ENCODE assay signal across 26 cellular contexts in the genomic region with DNA sequence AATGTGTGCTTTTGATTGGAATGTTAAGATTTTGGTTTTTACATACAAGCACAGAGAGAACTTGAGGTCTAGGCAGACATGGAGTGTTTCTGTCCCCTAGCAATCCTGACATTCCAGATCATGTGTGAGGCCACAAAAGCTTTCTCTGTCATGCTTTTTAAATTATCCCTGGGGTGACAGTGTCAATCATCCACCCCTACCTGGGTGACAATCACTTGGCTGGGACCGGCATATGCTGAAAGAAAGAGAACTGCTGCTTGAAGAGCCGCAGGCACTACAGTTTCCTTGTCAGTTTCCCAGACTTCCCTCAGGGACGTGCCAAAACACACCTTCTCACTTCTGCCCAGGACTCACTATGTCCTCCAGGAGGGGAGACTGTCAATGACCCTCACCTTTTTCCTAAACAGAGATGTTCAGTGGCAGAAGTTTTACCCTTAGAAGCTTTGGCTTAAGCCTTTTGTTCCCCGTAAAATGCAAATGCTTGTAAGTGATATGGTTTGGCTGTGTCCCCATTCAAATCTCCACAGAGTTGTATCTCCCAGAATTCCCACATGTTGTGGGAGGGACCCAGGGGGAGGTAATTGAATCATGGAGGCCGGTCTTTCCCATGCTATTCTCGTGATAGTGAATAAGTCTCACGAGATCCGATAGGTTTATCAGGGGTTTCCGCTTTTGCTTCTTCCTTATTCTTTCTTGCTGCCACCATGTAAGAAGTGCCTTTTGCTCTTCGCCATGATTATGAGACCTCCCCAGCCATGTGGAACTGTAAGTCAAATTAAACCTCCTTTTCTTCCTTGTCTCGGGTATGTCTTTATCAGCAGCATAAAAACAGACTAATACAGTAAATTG.
A peak's percentile ranks its signal among the peaks of the same experiment; 100 is the strongest.
DNase-seq lines count a peak whose midpoint lies in the region; ATAC-seq, FAIRE-seq and TF ChIP-seq lines count a peak whose summit lies in the region.
"Had no signal": no experiment of that assay in that cellular context is flagged by ENCODE, and none has a peak within 500 bp of the region (broad histone marks: within the 10 kb centered on the region; RNA-seq: fewer than 3 reads in every experiment).

No MANE protein-coding gene starts in this region.

- no peak overlapping the region for H2AFZ ChIP-seq in HepG2 (ENCODE audit: low read length)

- CTCF ChIA-PET in HEK293T (lab: Yijun Ruan, JAX): interaction anchor here (0.6 kb wide), 1 partner anchor 204 kb away, joined by 3 read pairs; no protein-coding TSS in a partner anchor
- CTCF ChIA-PET in HepG2 (lab: Yijun Ruan, JAX; ENCODE audit: low intra/inter-chr PET ratio, low total read pairs): no interaction called here
- CTCF ChIA-PET in activated naive CD4-positive, alpha-beta T cell treated with anti-CD3 and anti-CD28 coated beads, Interleukin-2, amount 10 ng/mL, durations not matched to agents 7 days and 5 days (lab: Charles Lee): no interaction called here

- POLR2A ChIA-PET in HEK293T (lab: Yijun Ruan, JAX) (no interaction called here), HepG2 (lab: Yijun Ruan, JAX) (interaction anchor here (1.1 kb wide), 1 partner anchor 218 kb away, joined by 3 read pairs; a partner anchor contains a TSS)

- in situ Hi-C loops in HepG2 (cut with HindIII; ENCODE audit: extremely low pct_ligation_motif_present, low pct_unique_long_range_greater_than_20kb): no loop called here

- H3K4me1 ChIP-seq in adipocyte (ENCODE audit: control insufficient read depth, insufficient read depth, low read length) (peaks cover 22% of the 10 kb centered on the region), HepG2 (ENCODE audit: insufficient read depth, low read length) (peaks cover 75% of the 10 kb centered on the region), psoas muscle (peaks cover 16% of the 10 kb centered on the region)
- H3K4me1 ChIP-seq: Caco-2 had no signal

- no peak for TF ChIP-seq POLR2A in HepG2 (IDR thresholded peaks at IDR 0.05; ENCODE audit: insufficient read depth in 1 of 2, low read depth in 2 of 2, low read length in 2 of 2)

- H3K4me1 Mint-ChIP-seq in activated naive CD4-positive, alpha-beta T cell treated with anti-CD3 and anti-CD28 coated beads, Interleukin-2, amount 10 ng/mL, durations not matched to agents 7 days and 5 days: no peaks in the 10 kb centered on the region
- H3K4me1 Mint-ChIP-seq: B cell had no signal

- no peaks in the 10 kb centered on the region for H3K27me3 ChIP-seq in adipocyte (replicated peaks; ENCODE audit: control insufficient read depth, insufficient read depth, low read length)
- H3K27me3 ChIP-seq in HepG2 (ENCODE audit: control insufficient read depth in 1 of 2, insufficient read depth in 2 of 2, low read length in 2 of 2): no peaks in the 10 kb centered on the region
- H3K27me3 ChIP-seq in psoas muscle (ENCODE audit: insufficient read depth in 3 of 3, low read length in 2 of 3): no peaks in the 10 kb centered on the region

- intact Hi-C loops in HepG2 (cut with micrococcal nuclease; ENCODE audit: unreplicated experiment): loop anchor here (5.0 kb wide), 1 partner anchor 43 kb away; no protein-coding TSS in a partner anchor
- intact Hi-C loops in psoas muscle (cut with DNase I): no loop called here

- H3K4me3 ChIP-seq in adipocyte (ENCODE audit: low read length): no peak overlapping the region
- H3K4me3 ChIP-seq in HepG2 (replicated peaks in 1 of 3; ENCODE audit: insufficient read depth in 1 of 3, low read depth in 2 of 3, low read length in 3 of 3): no peak overlapping the region
- H3K4me3 ChIP-seq in psoas muscle: peak overlapping the region; percentile 24
- H3K4me3 ChIP-seq: GM12878 had no signal

- 98% methylated on average over 11 of the region's 11 CpGs for WGBS in HepG2 (ENCODE audit: low lambda C conversion rate)
- 69 to 87% (median 75%) methylated on average over 11 of the region's 11 CpGs for WGBS in psoas muscle, 3 donors

- TF ChIP-seq RAD21 in HepG2 (CRISPR knock-in tag; IDR thresholded peaks at IDR 0.05): no peak

- no peak overlapping the region for H3K27ac Mint-ChIP-seq in activated naive CD4-positive, alpha-beta T cell treated with anti-CD3 and anti-CD28 coated beads, Interleukin-2, amount 10 ng/mL, durations not matched to agents 7 days and 5 days
- H3K27ac Mint-ChIP-seq: B cell; CD8-positive, alpha-beta T cell had no signal

- H3K36me3 ChIP-seq in adipocyte (ENCODE audit: control insufficient read depth, insufficient read depth, low read length, severe bottlenecking): no peaks in the 10 kb centered on the region
- H3K36me3 ChIP-seq in HepG2 (replicated peaks in 1 of 2; ENCODE audit: control insufficient read depth in 1 of 2, insufficient read depth in 2 of 2, low read length in 2 of 2): no peaks in the 10 kb centered on the region
- peaks cover 3 to 11% of the 10 kb centered on the region in 2 donors for H3K36me3 ChIP-seq in psoas muscle (ENCODE audit: insufficient read depth in 1 of 2, low read depth in 1 of 2)

- H3K9me3 ChIP-seq in adipocyte (ENCODE audit: control insufficient read depth, low read length) (no peaks in the 10 kb centered on the region), HepG2 (ENCODE audit: low read length) (no peaks in the 10 kb centered on the region), psoas muscle (no peaks in the 10 kb centered on the region)
- H3K9me3 ChIP-seq: Caco-2 had no signal

- H3K79me2 ChIP-seq in HepG2 (ENCODE audit: insufficient read depth, low read length): no peaks in the 10 kb centered on the region

- TF ChIP-seq CTCF in HepG2 (CRISPR knock-in tag; IDR thresholded peaks at IDR 0.05) (no peak), psoas muscle (IDR thresholded peaks at IDR 0.05) (no peak)

- no peak for DNase-seq in HEK293T (ENCODE audit: extremely low spot score)
- DNase-seq in adipocyte (ENCODE audit: low read depth): peak; percentile 24
- peak; percentile 41 for DNase-seq in HepG2 (ENCODE audit: low spot score)
- DNase-seq in psoas muscle: no peak
- no peak for DNase-seq in activated naive CD4-positive, alpha-beta T cell treated with anti-CD3 and anti-CD28 coated beads, Interleukin-2, amount 10 ng/mL, durations not matched to agents 7 days and 5 days
- no peak for DNase-seq in medulla oblongata (ENCODE audit: extremely low spot score)
- no peak for DNase-seq in NCI-H1105 (lab: John Stamatoyannopoulos, UW)
- DNase-seq in amygdala (lab: John Stamatoyannopoulos, UW): no peak
- DNase-seq: Caco-2; CD8-positive, alpha-beta T cell; EL; GDM1; HCEC 1CT; Kasumi-1; NCI-H1105 treated with DMSO at 0.1 percent for 48 hours; NCI-H146; NCI-H2029 treated with DMSO at 0.1 percent for 48 hours; NCI-H446 treated with DMSO at 0.1 percent for 48 hours; NCI-H69; Right ventricle myocardium superior; RPMI8226 had no signal

- no peaks in the 10 kb centered on the region for H3K27me3 Mint-ChIP-seq in activated naive CD4-positive, alpha-beta T cell treated with anti-CD3 and anti-CD28 coated beads, Interleukin-2, amount 10 ng/mL, durations not matched to agents 7 days and 5 days
- H3K27me3 Mint-ChIP-seq: B cell had no signal

- H4K20me1 ChIP-seq in HepG2 (ENCODE audit: insufficient read depth, low read length): no peaks in the 10 kb centered on the region

- H3K9ac ChIP-seq in adipocyte (ENCODE audit: low read length) (no peak overlapping the region), HepG2 (ENCODE audit: insufficient read depth, low read depth, low read length) (no peak overlapping the region)

- no peaks in the 10 kb centered on the region for H3K9me3 Mint-ChIP-seq in activated naive CD4-positive, alpha-beta T cell treated with anti-CD3 and anti-CD28 coated beads, Interleukin-2, amount 10 ng/mL, durations not matched to agents 7 days and 5 days
- H3K9me3 Mint-ChIP-seq: CD8-positive, alpha-beta T cell had no signal

- peak overlapping the region; percentile 11 for H3K27ac ChIP-seq in HepG2 (ENCODE audit: extremely low read length, insufficient read depth, low read length)
- peak overlapping the region; percentile 68 for H3K27ac ChIP-seq in psoas muscle
- H3K27ac ChIP-seq: C4-2B had no signal

- H3K36me3 Mint-ChIP-seq in activated naive CD4-positive, alpha-beta T cell treated with anti-CD3 and anti-CD28 coated beads, Interleukin-2, amount 10 ng/mL, durations not matched to agents 7 days and 5 days: no peaks in the 10 kb centered on the region

- FAIRE-seq in HepG2 (lab: Jason Lieb, UNC): no peak
- FAIRE-seq: A204.1, GM12878, H1 had no signal

- BruUV-seq in HepG2 (replicated peaks; lab: Mats Ljungman, UMichigan): no TSS peak

- no peak overlapping the region for H3K4me2 ChIP-seq in HepG2 (ENCODE audit: low read depth, low read length)

- ATAC-seq in HepG2 (no peak), psoas muscle (peak; percentile 60 to 70 (median 64))
- ATAC-seq: CD8-positive, alpha-beta T cell; GM12878 had no signal

- TF ChIP-seq EP300 in HepG2 (IDR thresholded peaks at IDR 0.05; ENCODE audit: low read depth in 2 of 2, low read length in 2 of 2): no peak
- TF ChIP-seq EP300 in HepG2 (CRISPR knock-in tag; IDR thresholded peaks at IDR 0.05; ENCODE audit: borderline replicate concordance): no peak

- no peak overlapping the region for H3K4me3 Mint-ChIP-seq in activated naive CD4-positive, alpha-beta T cell treated with anti-CD3 and anti-CD28 coated beads, Interleukin-2, amount 10 ng/mL, durations not matched to agents 7 days and 5 days
- H3K4me3 Mint-ChIP-seq: B cell; CD8-positive, alpha-beta T cell had no signal

TF ChIP-seq in HEK293T, 16 proteins besides CTCF, POLR2A, EP300 and RAD21:
- TF ChIP-seq SUZ12 (IDR thresholded peaks at IDR 0.05) (no peak), HDGF (IDR thresholded peaks at IDR 0.05; ENCODE audit: borderline replicate concordance) (no peak)
- TF ChIP-seq, protein P1, sequence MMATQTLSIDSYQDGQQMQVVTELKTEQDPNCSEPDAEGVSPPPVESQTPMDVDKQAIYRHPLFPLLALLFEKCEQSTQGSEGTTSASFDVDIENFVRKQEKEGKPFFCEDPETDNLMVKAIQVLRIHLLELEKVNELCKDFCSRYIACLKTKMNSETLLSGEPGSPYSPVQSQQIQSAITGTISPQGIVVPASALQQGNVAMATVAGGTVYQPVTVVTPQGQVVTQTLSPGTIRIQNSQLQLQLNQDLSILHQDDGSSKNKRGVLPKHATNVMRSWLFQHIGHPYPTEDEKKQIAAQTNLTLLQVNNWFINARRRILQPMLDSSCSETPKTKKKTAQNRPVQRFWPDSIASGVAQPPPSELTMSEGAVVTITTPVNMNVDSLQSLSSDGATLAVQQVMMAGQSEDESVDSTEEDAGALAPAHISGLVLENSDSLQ (IDR thresholded peaks at IDR 0.05): 0 out of 2 replicates have a peak, but pooled peaks have one; percentile 9

TF ChIP-seq in HepG2, 621 proteins besides CTCF, POLR2A, EP300 and RAD21:
- TF ChIP-seq BCL6 (CRISPR knock-in tag; IDR thresholded peaks at IDR 0.05): no peak
- no peak for TF ChIP-seq SMAD3 (CRISPR knock-in tag; IDR thresholded peaks at IDR 0.05)
- TF ChIP-seq ZNF777 (CRISPR knock-in tag; IDR thresholded peaks at IDR 0.05): no peak
- no peak for TF ChIP-seq ZSCAN9 (CRISPR knock-in tag; IDR thresholded peaks at IDR 0.05; ENCODE audit: borderline replicate concordance)

Comparison
In these comparisons a context has a peak if more than half of its experiments do, and no peak if none do; other contexts are left out.
1. DNase-seq: peak in adipocyte (single experiment) and HepG2 (single experiment); none in HEK293T (single experiment), psoas muscle (0 of 2), activated naive CD4-positive, alpha-beta T cell treated with anti-CD3 and anti-CD28 coated beads, Interleukin-2, amount 10 ng/mL, durations not matched to agents 7 days and 5 days (single experiment), medulla oblongata (single experiment), NCI-H1105 (single experiment) and amygdala (0 of 56).